In genomic region chr15:78763111-78763795, GRCh38 we compare ENCODE assay signal across 16 cellular contexts. TPM values are rescaled to one million over a fixed set of nuclear protein-coding genes. Genes with fewer than 3 reads are reported as not detected.
DNase-seq lines count a peak whose midpoint lies in the region; ATAC-seq and TF ChIP-seq lines count a peak whose summit lies in the region.
"Had no signal": no experiment of that assay in that cellular context is flagged by ENCODE, and none has a peak within 500 bp of the region (broad histone marks: within the 10 kb centered on the region; RNA-seq: fewer than 3 reads in every experiment).

No MANE protein-coding gene starts in this region.

- H3K9me3 ChIP-seq in left lung = no peaks in the 10 kb centered on the region
- H3K9me3 ChIP-seq: vagina had no signal

- peaks cover 0 to 18% of the 10 kb centered on the region in 2 donors for H3K4me1 ChIP-seq in left lung

- no peak overlapping the region for H3K4me3 Mint-ChIP-seq in WTC11
- no peak overlapping the region for H3K4me3 Mint-ChIP-seq in stimulated activated memory B cell treated with anti-CD40 and anti-IgM and Interleukin-4, amounts not matched to agents 10 μg/mL and 1 μg/mL and 100 μg/mL, for 72 hours

- DNase-seq in activated naive CD4-positive, alpha-beta T cell treated with anti-CD3 and anti-CD28 coated beads, Interleukin-2, amount 50 U/mL, for 72 hours (ENCODE audit: low spot score in 2 of 2) = no peak
- no peak for DNase-seq in activated naive CD4-positive, alpha-beta T cell treated with anti-CD3 and anti-CD28 coated beads, Interleukin-2, amount 50 U/mL, for 16 hours
- DNase-seq in WTC11 (ENCODE audit: low spot score) (peak; percentile 11), left lung (peak; percentile 32 to 65), 8988T (no peak)
- DNase-seq: DMS 273 treated with DMSO at 0.1 percent for 48 hours, midbrain, MM.1S, NCI-H2029 treated with DMSO at 0.1 percent for 48 hours, NCI-H524 treated with DMSO at 0.1 percent for 48 hours, OCI-M1 had no signal

- H3K4me1 Mint-ChIP-seq in WTC11 = peaks cover 8% of the 10 kb centered on the region
- H3K4me1 Mint-ChIP-seq in stimulated activated memory B cell treated with anti-CD40 and anti-IgM and Interleukin-4, amounts not matched to agents 10 μg/mL and 1 μg/mL and 100 μg/mL, for 72 hours = peaks cover 61% of the 10 kb centered on the region

- TF ChIP-seq CTCF in WTC11 (IDR thresholded peaks at IDR 0.05) (no peak), left lung (IDR thresholded peaks at IDR 0.05) (no peak)

- ATAC-seq in activated naive CD4-positive, alpha-beta T cell treated with anti-CD3 and anti-CD28 coated beads, Interleukin-2, amount 50 U/mL, for 72 hours = no peak
- ATAC-seq in WTC11 (no peak), left lung (peak; percentile 30), GM21576 (IDR thresholded peaks at IDR 0.05; ENCODE audit: unreplicated experiment) (no peak), GM21825 (IDR thresholded peaks at IDR 0.05; ENCODE audit: unreplicated experiment) (no peak)
- ATAC-seq in stimulated activated memory B cell treated with anti-CD40 and anti-IgM and Interleukin-4, amounts not matched to agents 10 μg/mL and 1 μg/mL and 100 μg/mL, for 72 hours = no peak
- ATAC-seq: SK-N-SH treated with all-trans-retinoic acid at 6 μM for 48 hours had no signal

- H3K9me3 Mint-ChIP-seq in activated naive CD4-positive, alpha-beta T cell treated with anti-CD3 and anti-CD28 coated beads, Interleukin-2, amount 50 U/mL, for 72 hours = no peaks in the 10 kb centered on the region
- no peaks in the 10 kb centered on the region for H3K9me3 Mint-ChIP-seq in WTC11
- H3K9me3 Mint-ChIP-seq in stimulated activated memory B cell treated with anti-CD40 and anti-IgM and Interleukin-4, amounts not matched to agents 10 μg/mL and 1 μg/mL and 100 μg/mL, for 72 hours = no peaks in the 10 kb centered on the region

- peak overlapping the region; percentile 82 to 95 for H3K27ac Mint-ChIP-seq in activated naive CD4-positive, alpha-beta T cell treated with anti-CD3 and anti-CD28 coated beads, Interleukin-2, amount 50 U/mL, for 72 hours
- H3K27ac Mint-ChIP-seq in WTC11 = peak overlapping the region; percentile 82; the same call in 1 of the 2 replicates
- H3K27ac Mint-ChIP-seq in stimulated activated memory B cell treated with anti-CD40 and anti-IgM and Interleukin-4, amounts not matched to agents 10 μg/mL and 1 μg/mL and 100 μg/mL, for 72 hours = peak overlapping the region; percentile 64

- H3K27me3 ChIP-seq in left lung = no peaks in the 10 kb centered on the region
- H3K27me3 ChIP-seq: vagina had no signal

- no peaks in the 10 kb centered on the region for H3K36me3 Mint-ChIP-seq in activated naive CD4-positive, alpha-beta T cell treated with anti-CD3 and anti-CD28 coated beads, Interleukin-2, amount 50 U/mL, for 72 hours
- H3K36me3 Mint-ChIP-seq in WTC11 = no peaks in the 10 kb centered on the region
- no peaks in the 10 kb centered on the region for H3K36me3 Mint-ChIP-seq in stimulated activated memory B cell treated with anti-CD40 and anti-IgM and Interleukin-4, amounts not matched to agents 10 μg/mL and 1 μg/mL and 100 μg/mL, for 72 hours

- no peak overlapping the region for H3K4me3 ChIP-seq in left lung
- H3K4me3 ChIP-seq: vagina had no signal

- no peaks in the 10 kb centered on the region for H3K27me3 Mint-ChIP-seq in WTC11 (ENCODE audit: low read depth)
- no peaks in the 10 kb centered on the region for H3K27me3 Mint-ChIP-seq in stimulated activated memory B cell treated with anti-CD40 and anti-IgM and Interleukin-4, amounts not matched to agents 10 μg/mL and 1 μg/mL and 100 μg/mL, for 72 hours

- intact Hi-C loops in left lung (cut with DNase I) = no loop called here

- CTCF ChIA-PET in WTC11 (lab: Charles Lee) = interaction anchor here (1.4 kb wide), 1 partner anchor 48 kb away, joined by 7 read pairs; the partner anchor contains the start of gene ADAMTS7

- POLR2A ChIA-PET in WTC11 (lab: Charles Lee) = no interaction called here

- no peak overlapping the region for H3K27ac ChIP-seq in left lung
- H3K27ac ChIP-seq: vagina had no signal

- no peaks in the 10 kb centered on the region for H3K36me3 ChIP-seq in left lung
- H3K36me3 ChIP-seq: vagina had no signal

TF ChIP-seq in WTC11, 78 proteins besides CTCF, POLR2A, EP300 and RAD21:
- no peak for TF ChIP-seq ETV6 (CRISPR knock-in tag; IDR thresholded peaks at IDR 0.05)
- no peak for TF ChIP-seq RORB (CRISPR knock-in tag; IDR thresholded peaks at IDR 0.05)
- no peak for TF ChIP-seq ZBTB21 (CRISPR knock-in tag; IDR thresholded peaks at IDR 0.05; ENCODE audit: borderline replicate concordance)
- TF ChIP-seq ZNF396 (CRISPR knock-in tag; IDR thresholded peaks at IDR 0.05; ENCODE audit: borderline replicate concordance) = no peak
- no peak for TF ChIP-seq AFF4 (CRISPR knock-in tag; IDR thresholded peaks at IDR 0.05; ENCODE audit: borderline replicate concordance)
TF ChIP-seq in WTC11: peak in this region for 0.

RNA-seq across cellular contexts. Expression of gene ADAMTS7, which starts 48.0 kb away (rescaled TPM):
- total RNA-seq in activated naive CD4-positive, alpha-beta T cell treated with anti-CD3 and anti-CD28 coated beads, Interleukin-2, amount 50 U/mL, for 72 hours = 1 to 10 TPM; 1.4 to 4.3 TPM
- total RNA-seq in WTC11 (2021) (66.5 to 70.3 TPM (median 67.1 TPM) in 3 replicates), left lung (1 to 10 TPM; 8.7 to 9.1 TPM)

Comparison
In these comparisons a context has a peak if more than half of its experiments do, and no peak if none do; other contexts are left out.
1. DNase-seq: peak in WTC11 (single experiment) and left lung (2 of 2); none in activated naive CD4-positive, alpha-beta T cell treated with anti-CD3 and anti-CD28 coated beads, Interleukin-2, amount 50 U/mL, for 72 hours (0 of 2), activated naive CD4-positive, alpha-beta T cell treated with anti-CD3 and anti-CD28 coated beads, Interleukin-2, amount 50 U/mL, for 16 hours (single experiment) and 8988T (single experiment).
2. Peak in every context shown above with its lines, with median percentiles within 50 percentile points of each other: H3K27ac Mint-ChIP-seq.